Comparison of ENCODE assay signal across 13 cellular contexts in the genomic region with DNA sequence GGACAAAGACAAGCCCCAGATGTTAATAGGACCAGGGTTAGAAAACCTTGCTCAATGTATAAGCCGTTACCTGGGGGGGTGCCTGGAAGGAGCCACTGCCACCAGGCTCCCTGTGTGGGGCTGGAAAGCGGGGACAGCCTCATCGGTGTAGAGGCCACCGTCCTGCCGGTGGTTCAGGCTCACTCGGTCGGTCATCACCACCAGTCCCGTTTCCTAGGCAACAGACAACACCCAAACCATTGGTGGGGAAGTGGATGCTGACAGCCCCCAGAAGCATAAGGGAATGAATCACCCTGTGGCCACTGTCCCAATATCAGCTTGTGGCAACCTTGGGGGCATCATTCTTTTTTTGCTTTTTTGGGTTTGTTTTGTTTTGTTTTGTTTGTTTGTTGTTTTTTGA.
"Had no signal": no experiment of that assay in that cellular context is flagged by ENCODE, and none has a peak within 500 bp of the region (broad histone marks: within the 10 kb centered on the region; RNA-seq: fewer than 3 reads in every experiment).

No MANE protein-coding gene starts in this region.

- DNase-seq: effector memory CD8-positive, alpha-beta T cell; gastrocnemius medialis; heart right ventricle; islet precursor cell; naive B cell; occipital lobe; psoas muscle; retina; stimulated activated CD4-positive, alpha-beta T cell treated with anti-CD3 and anti-CD28 coated beads, Interleukin-12 subunit alpha, Interleukin-12 subunit beta, amount 100 ng/mL, for 4 hours; stimulated activated naive CD4-positive, alpha-beta T cell; stomach; substantia nigra; transverse colon had no signal
